Comparison of ENCODE assay signal across 1 cellular context in the genomic region with DNA sequence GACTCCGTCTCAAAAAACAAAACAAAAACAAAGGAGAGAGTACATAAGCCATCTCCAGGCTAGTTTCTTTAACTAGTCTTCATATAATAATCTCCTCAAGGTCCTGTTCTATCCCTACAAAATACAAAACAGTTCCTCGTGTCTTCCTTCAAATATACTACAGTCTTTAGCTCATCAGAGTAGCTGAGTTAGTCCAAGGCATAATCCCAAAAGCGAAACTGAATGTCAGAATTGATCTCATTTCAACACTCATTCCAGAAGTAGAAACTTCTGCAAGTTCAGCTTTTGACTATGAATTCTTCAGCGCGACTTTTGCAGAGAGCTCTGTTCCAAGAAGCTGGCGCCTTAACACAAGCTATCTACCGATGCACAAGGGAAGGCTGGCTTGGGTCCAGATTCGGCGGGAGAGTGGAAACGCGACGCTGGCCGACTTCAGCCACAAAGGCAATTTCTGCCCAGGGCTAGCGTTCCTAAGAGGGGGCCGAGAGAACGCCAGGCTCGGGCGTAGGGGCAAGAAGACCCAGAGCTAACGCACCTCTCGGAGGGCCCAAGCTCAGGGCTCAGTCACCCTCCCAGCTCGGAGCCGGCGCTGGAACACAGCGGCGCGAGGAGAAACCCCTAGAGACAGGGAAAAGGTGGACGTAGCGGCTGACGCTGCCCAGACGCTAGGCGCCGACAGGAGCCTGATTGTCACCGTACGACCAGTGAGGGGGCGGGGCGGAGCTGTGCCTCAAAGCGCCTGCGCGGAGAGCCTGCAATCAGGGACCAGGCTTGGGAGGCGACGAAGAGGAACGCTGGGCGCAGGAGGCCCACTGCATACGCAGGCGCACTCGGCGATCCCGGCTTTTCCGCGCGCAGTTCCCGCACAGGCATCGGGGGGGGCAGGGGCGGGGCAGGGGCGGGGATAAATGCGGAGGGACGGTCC.
A peak's percentile ranks its signal among the peaks of the same experiment; 100 is the strongest.
TF ChIP-seq lines count a peak whose summit lies in the region.

No MANE protein-coding gene starts in this region.

TF ChIP-seq in HepG2, 621 proteins besides CTCF, POLR2A, EP300 and RAD21 (continued from another document and continues in another):
- TF ChIP-seq, protein P1, sequence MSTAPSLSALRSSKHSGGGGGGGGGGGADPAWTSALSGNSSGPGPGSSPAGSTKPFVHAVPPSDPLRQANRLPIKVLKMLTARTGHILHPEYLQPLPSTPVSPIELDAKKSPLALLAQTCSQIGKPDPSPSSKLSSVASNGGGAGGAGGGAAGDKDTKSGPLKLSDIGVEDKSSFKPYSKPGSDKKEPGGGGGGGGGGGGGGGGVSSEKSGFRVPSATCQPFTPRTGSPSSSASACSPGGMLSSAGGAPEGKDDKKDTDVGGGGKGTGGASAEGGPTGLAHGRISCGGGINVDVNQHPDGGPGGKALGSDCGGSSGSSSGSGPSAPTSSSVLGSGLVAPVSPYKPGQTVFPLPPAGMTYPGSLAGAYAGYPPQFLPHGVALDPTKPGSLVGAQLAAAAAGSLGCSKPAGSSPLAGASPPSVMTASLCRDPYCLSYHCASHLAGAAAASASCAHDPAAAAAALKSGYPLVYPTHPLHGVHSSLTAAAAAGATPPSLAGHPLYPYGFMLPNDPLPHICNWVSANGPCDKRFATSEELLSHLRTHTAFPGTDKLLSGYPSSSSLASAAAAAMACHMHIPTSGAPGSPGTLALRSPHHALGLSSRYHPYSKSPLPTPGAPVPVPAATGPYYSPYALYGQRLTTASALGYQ (CRISPR knock-in tag; IDR thresholded peaks at IDR 0.05), result no peak; the same call in 1 of the 2 replicates
- no peak for TF ChIP-seq MBNL3 (CRISPR knock-in tag; conservative IDR thresholded peaks at IDR 0.05)
- TF ChIP-seq, protein P2, sequence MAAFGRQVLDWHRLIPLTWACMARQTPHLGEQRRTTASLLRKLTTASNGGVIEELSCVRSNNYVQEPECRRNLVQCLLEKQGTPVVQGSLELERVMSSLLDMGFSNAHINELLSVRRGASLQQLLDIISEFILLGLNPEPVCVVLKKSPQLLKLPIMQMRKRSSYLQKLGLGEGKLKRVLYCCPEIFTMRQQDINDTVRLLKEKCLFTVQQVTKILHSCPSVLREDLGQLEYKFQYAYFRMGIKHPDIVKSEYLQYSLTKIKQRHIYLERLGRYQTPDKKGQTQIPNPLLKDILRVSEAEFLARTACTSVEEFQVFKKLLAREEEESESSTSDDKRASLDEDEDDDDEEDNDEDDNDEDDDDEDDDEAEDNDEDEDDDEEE (CRISPR knock-in tag; IDR thresholded peaks at IDR 0.05), result no peak
- TF ChIP-seq DRAP1 (CRISPR knock-in tag; IDR thresholded peaks at IDR 0.05), result peak; percentile 80
- no peak for TF ChIP-seq NPAS2 (CRISPR knock-in tag; IDR thresholded peaks at IDR 0.05; ENCODE audit: borderline replicate concordance)
- no peak; the same call in 1 of the 2 replicates for TF ChIP-seq CHD2 (IDR thresholded peaks at IDR 0.05; ENCODE audit: low read depth, low read length)
- TF ChIP-seq TBX2 (CRISPR knock-in tag; IDR thresholded peaks at IDR 0.05; ENCODE audit: borderline replicate concordance), result peak; percentile 48
- TF ChIP-seq, protein P3, sequence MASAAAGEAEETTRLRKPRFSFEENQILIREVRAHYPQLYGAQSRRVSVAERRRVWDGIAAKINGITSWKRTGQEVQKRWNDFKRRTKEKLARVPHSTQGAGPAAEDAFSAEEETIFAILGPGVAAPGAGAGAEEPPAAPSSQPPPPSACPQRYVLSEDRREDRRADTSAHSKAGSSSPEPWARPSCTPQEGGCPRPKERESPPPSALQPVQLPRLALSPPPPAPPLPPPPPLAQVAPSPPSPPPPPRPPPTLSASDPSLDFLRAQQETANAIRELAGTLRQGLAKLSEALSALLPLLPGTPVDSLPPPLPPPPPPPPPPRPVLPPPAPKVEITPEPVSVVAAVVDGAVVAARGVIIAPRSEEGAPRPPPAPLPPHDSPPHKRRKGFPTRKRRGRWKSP (CRISPR knock-in tag; IDR thresholded peaks at IDR 0.05), result peak; percentile 90
- no peak; the same call in 1 of the 2 replicates for TF ChIP-seq CREB3 (CRISPR knock-in tag; IDR thresholded peaks at IDR 0.05)
- no peak for TF ChIP-seq SP1 (IDR thresholded peaks at IDR 0.05)
- peak; percentile 55; the same call in 1 of the 2 replicates for TF ChIP-seq SP1 (CRISPR knock-in tag; IDR thresholded peaks at IDR 0.05)
- no peak for TF ChIP-seq ZNF362 (CRISPR knock-in tag; IDR thresholded peaks at IDR 0.05; ENCODE audit: borderline replicate concordance)
- no peak for TF ChIP-seq SYNCRIP (IDR thresholded peaks at IDR 0.05; ENCODE audit: insufficient read depth, low read depth, low read length)
- 0 out of 2 replicates have a peak, but pooled peaks have one; percentile 51 for TF ChIP-seq RELA (CRISPR knock-in tag; IDR thresholded peaks at IDR 0.05)
- peak; percentile 87 for TF ChIP-seq KMT2A (CRISPR knock-in tag; IDR thresholded peaks at IDR 0.05)
- TF ChIP-seq TFDP1 (CRISPR knock-in tag; IDR thresholded peaks at IDR 0.05; ENCODE audit: borderline replicate concordance), result no peak; the same call in none of the 2 replicates
- TF ChIP-seq TRIM24 (CRISPR knock-in tag; IDR thresholded peaks at IDR 0.05), result no peak
- TF ChIP-seq MAF1 (CRISPR knock-in tag; IDR thresholded peaks at IDR 0.05; ENCODE audit: borderline replicate concordance), result 0 out of 2 replicates have a peak, but pooled peaks have one; percentile 30
- TF ChIP-seq ZHX1 (CRISPR knock-in tag; IDR thresholded peaks at IDR 0.05; ENCODE audit: low read depth), result 0 out of 2 replicates have a peak, but pooled peaks have one; percentile 17
- peak; percentile 66; the same call in 1 of the 2 replicates for TF ChIP-seq HOXA5 (CRISPR knock-in tag; IDR thresholded peaks at IDR 0.05)
- 0 out of 2 replicates have a peak, but pooled peaks have one; percentile 51 for TF ChIP-seq ZNF773 (CRISPR knock-in tag; IDR thresholded peaks at IDR 0.05; ENCODE audit: borderline replicate concordance)
- peak; percentile 49; the same call in 1 of the 2 replicates for TF ChIP-seq TFDP2 (CRISPR knock-in tag; IDR thresholded peaks at IDR 0.05)
- no peak for TF ChIP-seq PHB2 (IDR thresholded peaks at IDR 0.05; ENCODE audit: partially characterized antibody)
- peak; percentile 58; the same call in 1 of the 2 replicates for TF ChIP-seq NKX3-1 (CRISPR knock-in tag; IDR thresholded peaks at IDR 0.05)
- TF ChIP-seq MXI1 (IDR thresholded peaks at IDR 0.05; ENCODE audit: borderline replicate concordance, low read depth, low read length), result peak; percentile 48; the same call in 1 of the 3 replicates
- TF ChIP-seq FOXK2 (IDR thresholded peaks at IDR 0.05), result no peak
- TF ChIP-seq DNMT1 (CRISPR knock-in tag; IDR thresholded peaks at IDR 0.05), result no peak
- no peak for TF ChIP-seq ZNF3 (CRISPR knock-in tag; IDR thresholded peaks at IDR 0.05)
- no peak for TF ChIP-seq ZKSCAN8 (CRISPR knock-in tag; IDR thresholded peaks at IDR 0.05; ENCODE audit: borderline replicate concordance)
- TF ChIP-seq, protein P4, sequence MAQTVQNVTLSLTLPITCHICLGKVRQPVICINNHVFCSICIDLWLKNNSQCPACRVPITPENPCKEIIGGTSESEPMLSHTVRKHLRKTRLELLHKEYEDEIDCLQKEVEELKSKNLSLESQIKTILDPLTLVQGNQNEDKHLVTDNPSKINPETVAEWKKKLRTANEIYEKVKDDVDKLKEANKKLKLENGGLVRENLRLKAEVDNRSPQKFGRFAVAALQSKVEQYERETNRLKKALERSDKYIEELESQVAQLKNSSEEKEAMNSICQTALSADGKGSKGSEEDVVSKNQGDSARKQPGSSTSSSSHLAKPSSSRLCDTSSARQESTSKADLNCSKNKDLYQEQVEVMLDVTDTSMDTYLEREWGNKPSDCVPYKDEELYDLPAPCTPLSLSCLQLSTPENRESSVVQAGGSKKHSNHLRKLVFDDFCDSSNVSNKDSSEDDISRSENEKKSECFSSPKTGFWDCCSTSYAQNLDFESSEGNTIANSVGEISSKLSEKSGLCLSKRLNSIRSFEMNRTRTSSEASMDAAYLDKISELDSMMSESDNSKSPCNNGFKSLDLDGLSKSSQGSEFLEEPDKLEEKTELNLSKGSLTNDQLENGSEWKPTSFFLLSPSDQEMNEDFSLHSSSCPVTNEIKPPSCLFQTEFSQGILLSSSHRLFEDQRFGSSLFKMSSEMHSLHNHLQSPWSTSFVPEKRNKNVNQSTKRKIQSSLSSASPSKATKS (CRISPR knock-in tag; IDR thresholded peaks at IDR 0.05), result no peak
- no peak for TF ChIP-seq ZNF580 (CRISPR knock-in tag; IDR thresholded peaks at IDR 0.05; ENCODE audit: borderline replicate concordance, low read depth)
- TF ChIP-seq PATZ1 (CRISPR knock-in tag; IDR thresholded peaks at IDR 0.05), result no peak
- TF ChIP-seq RBAK (CRISPR knock-in tag; IDR thresholded peaks at IDR 0.05), result no peak
- no peak for TF ChIP-seq ZBTB25 (CRISPR knock-in tag; IDR thresholded peaks at IDR 0.05)
- TF ChIP-seq ZNF44 (CRISPR knock-in tag; IDR thresholded peaks at IDR 0.05), result no peak
- TF ChIP-seq ZNF451 (CRISPR knock-in tag; IDR thresholded peaks at IDR 0.05), result peak; percentile 84; the same call in 1 of the 2 replicates
